9 cellular contexts compared by ENCODE assay signal in genomic region chr10:100518761-100519241, GRCh38. TPM values are rescaled to one million over a fixed set of nuclear protein-coding genes. Genes with fewer than 3 reads are reported as not detected.
DNase-seq lines count a peak whose midpoint lies in the region; ATAC-seq and TF ChIP-seq lines count a peak whose summit lies in the region.
"Had no signal": no experiment of that assay in that cellular context is flagged by ENCODE, and none has a peak within 500 bp of the region (broad histone marks: within the 10 kb centered on the region; RNA-seq: fewer than 3 reads in every experiment).

No MANE protein-coding gene starts in this region.

- TF ChIP-seq POLR2A in Peyer's patch (IDR thresholded peaks at IDR 0.05) (no peak), uterus (IDR thresholded peaks at IDR 0.05) (no peak)

- no peak overlapping the region for H3K27ac ChIP-seq in CD8-positive, alpha-beta memory T cell (ENCODE audit: low read depth, low read length)
- H3K27ac ChIP-seq in HL-60 (replicated peaks) (peak overlapping the region; percentile 1; the same call in 1 of the 2 replicates), Peyer's patch (no peak overlapping the region), foreskin keratinocyte (no peak overlapping the region), neural progenitor cell (no peak overlapping the region), uterus (no peak overlapping the region)
- H3K27ac ChIP-seq: SJSA1 had no signal

- no peak overlapping the region for H3K4me3 Mint-ChIP-seq in CD8-positive, alpha-beta memory T cell
- no peak overlapping the region for H3K4me3 Mint-ChIP-seq in activated naive CD4-positive, alpha-beta T cell treated with anti-CD3 and anti-CD28 coated beads, Interleukin-2, amount 10 ng/mL, durations not matched to agents 7 days and 5 days
- peak overlapping the region; percentile 91 for H3K4me3 Mint-ChIP-seq in neural progenitor cell

- no peaks in the 10 kb centered on the region for H3K27me3 ChIP-seq in CD8-positive, alpha-beta memory T cell (ENCODE audit: insufficient read depth, low read length, poor library complexity, severe bottlenecking)
- H3K27me3 ChIP-seq in HL-60 (ENCODE audit: insufficient read depth, poor library complexity, severe bottlenecking) (no peaks in the 10 kb centered on the region), Peyer's patch (no peaks in the 10 kb centered on the region), foreskin keratinocyte (peaks cover 17% of the 10 kb centered on the region), neural progenitor cell (peaks cover 41% of the 10 kb centered on the region), uterus (no peaks in the 10 kb centered on the region)
- H3K27me3 ChIP-seq: SJSA1 had no signal

- no peaks in the 10 kb centered on the region for H3K27me3 Mint-ChIP-seq in CD8-positive, alpha-beta memory T cell
- no peaks in the 10 kb centered on the region for H3K27me3 Mint-ChIP-seq in activated naive CD4-positive, alpha-beta T cell treated with anti-CD3 and anti-CD28 coated beads, Interleukin-2, amount 10 ng/mL, durations not matched to agents 7 days and 5 days
- no peaks in the 10 kb centered on the region for H3K27me3 Mint-ChIP-seq in neural progenitor cell (ENCODE audit: insufficient read depth, low read depth)

- peaks cover 0 to 49% (median 12%) of the 10 kb centered on the region in 3 donors for H3K36me3 Mint-ChIP-seq in CD8-positive, alpha-beta memory T cell
- peaks cover 50% of the 10 kb centered on the region for H3K36me3 Mint-ChIP-seq in activated naive CD4-positive, alpha-beta T cell treated with anti-CD3 and anti-CD28 coated beads, Interleukin-2, amount 10 ng/mL, durations not matched to agents 7 days and 5 days
- H3K36me3 Mint-ChIP-seq in neural progenitor cell, result peaks cover 13% of the 10 kb centered on the region

- peaks cover 6 to 10% (median 7%) of the 10 kb centered on the region in 3 donors for H3K4me1 Mint-ChIP-seq in CD8-positive, alpha-beta memory T cell
- peaks cover 41% of the 10 kb centered on the region for H3K4me1 Mint-ChIP-seq in activated naive CD4-positive, alpha-beta T cell treated with anti-CD3 and anti-CD28 coated beads, Interleukin-2, amount 10 ng/mL, durations not matched to agents 7 days and 5 days
- H3K4me1 Mint-ChIP-seq in neural progenitor cell, result peaks cover 15% of the 10 kb centered on the region

- CTCF ChIA-PET in CD8-positive, alpha-beta memory T cell (lab: Charles Lee), result interaction anchor here (0.6 to 5.4 kb wide), 28 partner anchors 9 to 784 kb away, joined by 3 to 65 read pairs (median 4); partner anchors contain the start of genes HIF1AN, NDUFB8 and PKD2L1
- CTCF ChIA-PET in activated naive CD4-positive, alpha-beta T cell treated with anti-CD3 and anti-CD28 coated beads, Interleukin-2, amount 10 ng/mL, durations not matched to agents 7 days and 5 days (lab: Charles Lee), result interaction anchor here (0.6 to 7.6 kb wide), 35 partner anchors 9 to 666 kb away, joined by 3 to 108 read pairs (median 5); partner anchors contain the start of genes HIF1AN and SCD

- peak overlapping the region in 5 of 8 donors; percentile 5 to 77 (median 45) for H3K27ac Mint-ChIP-seq in CD8-positive, alpha-beta memory T cell
- H3K27ac Mint-ChIP-seq in activated naive CD4-positive, alpha-beta T cell treated with anti-CD3 and anti-CD28 coated beads, Interleukin-2, amount 10 ng/mL, durations not matched to agents 7 days and 5 days, result no peak overlapping the region
- no peak overlapping the region for H3K27ac Mint-ChIP-seq in neural progenitor cell

- intact Hi-C loops in uterus (cut with DNase I; ENCODE audit: low total_unique reads), result no loop called here

- no peak overlapping the region for H3K9ac ChIP-seq in neural progenitor cell

- no peak overlapping the region for H2AFZ ChIP-seq in neural progenitor cell (replicated peaks)

- ATAC-seq in foreskin keratinocyte (peak; percentile 49), GM18868 (IDR thresholded peaks at IDR 0.05; ENCODE audit: unreplicated experiment) (no peak)

- H3K36me3 ChIP-seq in CD8-positive, alpha-beta memory T cell (ENCODE audit: insufficient read depth, low read length), result peaks cover 11% of the 10 kb centered on the region
- H3K36me3 ChIP-seq in Peyer's patch, result peaks cover 0 to 20% (median 0%) of the 10 kb centered on the region in 3 donors
- H3K36me3 ChIP-seq in neural progenitor cell, result no peaks in the 10 kb centered on the region
- no peaks in the 10 kb centered on the region for H3K36me3 ChIP-seq in uterus

- POLR2A ChIA-PET in CD8-positive, alpha-beta memory T cell (lab: Charles Lee), result interaction anchor here (0.5 to 1.3 kb wide), 4 partner anchors 9 to 141 kb away, joined by 3 to 4 read pairs (median 3); no protein-coding TSS in a partner anchor

- TF ChIP-seq CTCF in HL-60 (IDR thresholded peaks at IDR 0.05; ENCODE audit: insufficient read depth, low read length) (peak; percentile 33), Peyer's patch (IDR thresholded peaks at IDR 0.05) (peak in 5 of 6 experiments; percentile 49 to 85 (median 76)), foreskin keratinocyte (conservative IDR thresholded peaks at IDR 0.05) (peak; percentile 82), neural progenitor cell (IDR thresholded peaks at IDR 0.05) (peak; percentile 81), uterus (IDR thresholded peaks at IDR 0.05) (peak; percentile 54 to 70 (median 60))

- H4K20me1 ChIP-seq in neural progenitor cell (ENCODE audit: low read depth), result peaks cover 22% of the 10 kb centered on the region

- H3K9me3 Mint-ChIP-seq in CD8-positive, alpha-beta memory T cell, result no peaks in the 10 kb centered on the region
- no peaks in the 10 kb centered on the region for H3K9me3 Mint-ChIP-seq in activated naive CD4-positive, alpha-beta T cell treated with anti-CD3 and anti-CD28 coated beads, Interleukin-2, amount 10 ng/mL, durations not matched to agents 7 days and 5 days
- H3K9me3 Mint-ChIP-seq in neural progenitor cell, result no peaks in the 10 kb centered on the region

- H3K79me2 ChIP-seq in neural progenitor cell (ENCODE audit: low read depth), result no peaks in the 10 kb centered on the region

- H3K4me3 ChIP-seq in CD8-positive, alpha-beta memory T cell (ENCODE audit: low read length), result no peak overlapping the region
- H3K4me3 ChIP-seq in HL-60 (replicated peaks; ENCODE audit: insufficient read depth, low read length) (no peak overlapping the region), Peyer's patch (peak overlapping the region in 2 of 4 donors; percentile 47 to 49), neural progenitor cell (peak overlapping the region; percentile 60), uterus (peak overlapping the region in 1 of 2 donors; percentile 28)
- H3K4me3 ChIP-seq: SJSA1 had no signal

- no peaks in the 10 kb centered on the region for H3K9me3 ChIP-seq in CD8-positive, alpha-beta memory T cell (ENCODE audit: low read length)
- H3K9me3 ChIP-seq in Peyer's patch (no peaks in the 10 kb centered on the region), neural progenitor cell (ENCODE audit: low read depth) (no peaks in the 10 kb centered on the region), uterus (no peaks in the 10 kb centered on the region)
- H3K9me3 ChIP-seq: SJSA1 had no signal

- DNase-seq in CD8-positive, alpha-beta memory T cell, result peak; percentile 36 to 64 (median 49)
- DNase-seq in HL-60 (ENCODE audit: low read depth in 1 of 2, low spot score in 1 of 2) (peak in 1 of 2 experiments; percentile 68), Peyer's patch (peak in 2 of 3 donors; percentile 61 to 87), foreskin keratinocyte (peak; percentile 29 to 54), neural progenitor cell (ENCODE audit: low spot score) (peak; percentile 83), uterus (peak in 1 of 2 donors; percentile 45)
- peak; percentile 81 for DNase-seq in activated naive CD4-positive, alpha-beta T cell treated with anti-CD3 and anti-CD28 coated beads, Interleukin-2, amount 10 ng/mL, durations not matched to agents 7 days and 5 days

- peak overlapping the region; percentile 90 for H3K4me2 ChIP-seq in neural progenitor cell

- peaks cover 17% of the 10 kb centered on the region for H3F3A ChIP-seq in neural progenitor cell (ENCODE audit: low read depth)

- peaks cover 10% of the 10 kb centered on the region for H3K4me1 ChIP-seq in CD8-positive, alpha-beta memory T cell (ENCODE audit: insufficient read depth, low read length)
- H3K4me1 ChIP-seq in Peyer's patch (peaks cover 0 to 12% (median 2%) of the 10 kb centered on the region in 4 donors), foreskin keratinocyte (no peaks in the 10 kb centered on the region), neural progenitor cell (peaks cover 11% of the 10 kb centered on the region), uterus (no peaks in the 10 kb centered on the region)
- H3K4me1 ChIP-seq: SJSA1 had no signal

RNA-seq across cellular contexts. Expression of gene SEC31B, which starts 0.9 kb away (rescaled TPM):
- 10 to 100 TPM; 15.4 to 15.8 TPM for total RNA-seq in CD8-positive, alpha-beta memory T cell
- polyA plus RNA-seq in CD8-positive, alpha-beta memory T cell, result 2.3 TPM
- 10 to 100 TPM in 3 of 4 donors, 1 to 10 TPM in 1; 8.8 to 24.9 (median 23.5) TPM for total RNA-seq in Peyer's patch
- 1.4 and 1.5 TPM in 2 replicates for total RNA-seq in foreskin keratinocyte
- polyA plus RNA-seq in foreskin keratinocyte, result 1.1 and 1.2 TPM in 2 replicates
- 8.8 and 11.6 TPM in 2 replicates for total RNA-seq in neural progenitor cell (ENCODE audit: low replicate concordance)
- 10 to 100 TPM in 2 of 4 donors, 1 to 10 TPM in 2; 7.6 to 19.5 (median 13.8) TPM for total RNA-seq in uterus

RNA-seq across cellular contexts. Expression of gene NDUFB8, which starts 10.9 kb away (rescaled TPM):
- 100 to 1,000 TPM; 242 to 246 TPM for total RNA-seq in CD8-positive, alpha-beta memory T cell
- 488 TPM for polyA plus RNA-seq in CD8-positive, alpha-beta memory T cell
- total RNA-seq in Peyer's patch (100 to 1,000 TPM; 122 to 229 (median 167) TPM), foreskin keratinocyte (235 and 253 TPM in 2 replicates), neural progenitor cell (ENCODE audit: low replicate concordance) (124 and 144 TPM in 2 replicates), uterus (100 to 1,000 TPM in 2 of 4 donors, 10 to 100 TPM in 2; 78.3 to 134 (median 111) TPM)
- polyA plus RNA-seq in foreskin keratinocyte, result 371 and 385 TPM in 2 replicates

RNA-seq across cellular contexts. Expression of gene HIF1AN, which starts 16.9 kb away (rescaled TPM):
- 10 to 100 TPM; 48.6 to 52.8 TPM for total RNA-seq in CD8-positive, alpha-beta memory T cell
- 29.7 TPM for polyA plus RNA-seq in CD8-positive, alpha-beta memory T cell
- total RNA-seq in Peyer's patch (10 to 100 TPM; 17.7 to 25.7 (median 21.8) TPM), foreskin keratinocyte (12.8 and 15.5 TPM in 2 replicates), neural progenitor cell (ENCODE audit: low replicate concordance) (24.2 and 26.4 TPM in 2 replicates), uterus (10 to 100 TPM in 2 of 4 donors, 1 to 10 TPM in 2; 2.8 to 36.2 (median 13.6) TPM)
- polyA plus RNA-seq in foreskin keratinocyte, result 9.2 and 10.5 TPM in 2 replicates

RNA-seq across cellular contexts. Expression of gene WNT8B, which starts 56.0 kb away (rescaled TPM):
- not detected for total RNA-seq in CD8-positive, alpha-beta memory T cell
- not detected for polyA plus RNA-seq in CD8-positive, alpha-beta memory T cell
- not detected for total RNA-seq in Peyer's patch
- total RNA-seq in foreskin keratinocyte, result not detected in 2 replicates
- not detected in 2 replicates for polyA plus RNA-seq in foreskin keratinocyte
- total RNA-seq in neural progenitor cell (ENCODE audit: low replicate concordance), result 5.8 and 9.0 TPM in 2 replicates
- under 1 TPM in 1 of 4 donors, not detected in 3; 0.28 TPM for total RNA-seq in uterus
- total RNA-seq: SJSA1 had no signal

Comparison
In these comparisons a context has a peak if more than half of its experiments do, and no peak if none do; other contexts are left out.
1. H3K27ac Mint-ChIP-seq: peak in CD8-positive, alpha-beta memory T cell (5 of 8); none in activated naive CD4-positive, alpha-beta T cell treated with anti-CD3 and anti-CD28 coated beads, Interleukin-2, amount 10 ng/mL, durations not matched to agents 7 days and 5 days (single experiment) and neural progenitor cell (single experiment).
2. Peak in every context shown above with its lines, with median percentiles within 50 percentile points of each other: CTCF ChIP-seq.